Comparison of ENCODE assay signal across 8 cellular contexts in the genomic region with DNA sequence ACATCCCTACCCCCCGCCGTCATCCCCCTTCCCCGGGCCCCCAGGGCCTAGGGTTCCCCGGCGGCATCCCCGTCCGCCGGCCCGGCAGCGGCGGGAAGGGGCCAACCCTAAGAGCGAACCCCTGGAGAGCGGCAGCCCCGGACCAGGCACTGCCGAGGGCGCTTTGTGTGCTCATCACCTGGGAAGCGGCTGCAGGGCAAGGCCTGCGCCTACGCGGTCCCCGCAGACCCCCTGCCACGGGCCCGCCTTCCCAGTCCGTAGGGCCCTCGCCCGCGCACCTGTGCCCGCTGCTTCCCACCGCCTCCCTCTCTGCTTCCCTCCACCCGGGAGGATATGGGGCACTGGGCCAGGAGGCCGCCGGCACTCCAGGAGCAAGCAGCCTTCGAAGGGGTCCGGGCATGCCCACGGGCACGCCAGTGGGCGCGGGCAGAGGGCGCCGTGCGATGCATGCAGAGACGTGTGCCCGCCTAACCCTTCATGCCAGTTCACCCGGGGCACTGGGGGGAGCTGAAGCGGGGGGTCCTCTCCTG. TPM values are rescaled to one million over a fixed set of nuclear protein-coding genes. Genes with fewer than 3 reads are reported as not detected.
DNase-seq lines count a peak whose midpoint lies in the region; ATAC-seq, FAIRE-seq and TF ChIP-seq lines count a peak whose summit lies in the region.

No MANE protein-coding gene starts in this region.

- intact Hi-C loops in pancreas (cut with DNase I) = no loop called here

- H3K79me2 ChIP-seq in KMS-11 (ENCODE audit: insufficient read depth, low read depth) = peaks cover 42% of the 10 kb centered on the region

- peak overlapping the region; percentile 48 for H3K4me2 ChIP-seq in KMS-11

- no peaks in the 10 kb centered on the region for H3K9me3 ChIP-seq in effector memory CD4-positive, alpha-beta T cell (ENCODE audit: control insufficient read depth, low read length)
- no peaks in the 10 kb centered on the region for H3K9me3 ChIP-seq in pancreas

- peak overlapping the region; percentile 39 for H3K27ac ChIP-seq in KMS-11
- H3K27ac ChIP-seq in effector memory CD4-positive, alpha-beta T cell (ENCODE audit: insufficient read depth, low read length, poor library complexity, severe bottlenecking) = peak overlapping the region; percentile 97
- peak overlapping the region; percentile 33 to 61 (median 42) for H3K27ac ChIP-seq in pancreas

- no peaks in the 10 kb centered on the region for H4K20me1 ChIP-seq in KMS-11 (ENCODE audit: insufficient read depth)

- no peaks in the 10 kb centered on the region for H3K27me3 ChIP-seq in KMS-11 (ENCODE audit: insufficient read depth, low read depth)
- no peaks in the 10 kb centered on the region for H3K27me3 ChIP-seq in effector memory CD4-positive, alpha-beta T cell (replicated peaks; ENCODE audit: control insufficient read depth, insufficient read depth, low read length, poor library complexity, severe bottlenecking)
- H3K27me3 ChIP-seq in pancreas = no peaks in the 10 kb centered on the region

- TF ChIP-seq CTCF in KMS-11 (conservative IDR thresholded peaks at IDR 0.05; ENCODE audit: low read depth, low read length) (no peak), pancreas (IDR thresholded peaks at IDR 0.05) (no peak)

- H3K9ac ChIP-seq in KMS-11 = peak overlapping the region; percentile 30; the same call in 1 of the 2 replicates

- FAIRE-seq in pancreas (lab: Jason Lieb, UNC) = no peak

- DNase-seq in effector memory CD4-positive, alpha-beta T cell = no peak
- DNase-seq in pancreas (no peak), COLO829 (ENCODE audit: low spot score) (no peak), DMS153 (lab: John Stamatoyannopoulos, UW) (no peak)
- DNase-seq in stimulated activated CD4-positive, alpha-beta T cell treated with anti-CD3 and anti-CD28 coated beads, Interleukin-4, amount 100 ng/mL, for 24 hours = no peak

- H2AFZ ChIP-seq in KMS-11 (ENCODE audit: low read depth) = peak overlapping the region; percentile 18; the same call in 1 of the 2 replicates

- WGBS in pancreas, 2 donors = 44 to 51% methylated on average over 30 to 44 of the region's 45 CpGs

- H3K4me1 ChIP-seq in KMS-11 (ENCODE audit: low read depth, poor library complexity, severe bottlenecking) = peaks cover 38% of the 10 kb centered on the region
- H3K4me1 ChIP-seq in effector memory CD4-positive, alpha-beta T cell (ENCODE audit: control insufficient read depth, insufficient read depth, low read length, poor library complexity, severe bottlenecking) = peaks cover 37% of the 10 kb centered on the region
- peaks cover 0 to 6% (median 0%) of the 10 kb centered on the region in 3 donors for H3K4me1 ChIP-seq in pancreas

- H3K36me3 ChIP-seq in KMS-11 (ENCODE audit: insufficient read depth) (no peaks in the 10 kb centered on the region; the same call in 1 of the 2 replicates), pancreas (no peaks in the 10 kb centered on the region)
- peaks cover 15% of the 10 kb centered on the region for H3K36me3 ChIP-seq in effector memory CD4-positive, alpha-beta T cell (ENCODE audit: control insufficient read depth, insufficient read depth, low read length)

- H3K4me3 ChIP-seq in KMS-11 (IDR thresholded peaks at IDR 0.05; ENCODE audit: insufficient read depth, low read depth, low read length) (no peak overlapping the region), pancreas (peak overlapping the region in 3 of 4 donors; percentile 14 to 55 (median 31))
- H3K4me3 ChIP-seq in effector memory CD4-positive, alpha-beta T cell (ENCODE audit: insufficient read depth, low read depth, low read length, poor library complexity, severe bottlenecking) = peak overlapping the region; percentile 77

- ATAC-seq in GM19328 (IDR thresholded peaks at IDR 0.05; ENCODE audit: unreplicated experiment) (peak; percentile 4), pancreas (no peak), HG03442 (IDR thresholded peaks at IDR 0.05; ENCODE audit: unreplicated experiment) (no peak)

RNA-seq across cellular contexts. Expression of a gene that starts 2.6 kb away (rescaled TPM):
- total RNA-seq in pancreas = 100 to 1,000 TPM in 4 of 6 donors, 10 to 100 TPM in 2; 67.0 to 298 (median 142) TPM
- 100 to 1,000 TPM; 222 to 259 TPM for polyA plus RNA-seq in pancreas

RNA-seq across cellular contexts. Expression of a gene that starts 7.3 kb away (rescaled TPM):
- 10 to 100 TPM; 23.1 to 42.9 (median 38.7) TPM for total RNA-seq in pancreas
- 10 to 100 TPM; 56.0 to 86.7 TPM for polyA plus RNA-seq in pancreas

RNA-seq across cellular contexts. Expression of a gene that starts 26.3 kb away (rescaled TPM):
- 1,000 to 10,000 TPM; 2,194 to 4,058 (median 3,145) TPM for total RNA-seq in pancreas
- 1,000 to 10,000 TPM; 2,751 to 3,412 TPM for polyA plus RNA-seq in pancreas

RNA-seq across cellular contexts. Expression of a gene that starts 37.2 kb away (rescaled TPM):
- 10 to 100 TPM in 1 of 6 donors, 1 to 10 TPM in 5; 5.1 to 13.6 (median 7.3) TPM for total RNA-seq in pancreas
- polyA plus RNA-seq in pancreas = 10 to 100 TPM; 11.3 to 16.5 TPM

RNA-seq across cellular contexts. Expression of a gene that starts 39.5 kb away (rescaled TPM):
- total RNA-seq in pancreas = 10 to 100 TPM; 14.6 to 26.7 (median 17.1) TPM
- polyA plus RNA-seq in pancreas = 10 to 100 TPM; 77.0 to 82.7 TPM

Comparison
In these comparisons a context has a peak if more than half of its experiments do, and no peak if none do; other contexts are left out.
1. H3K27ac ChIP-seq: peak in every context shown above with its lines; median percentile 97 in effector memory CD4-positive, alpha-beta T cell; 42 in pancreas; 39 in KMS-11.